Comparison of ENCODE assay signal across 21 cellular contexts in the genomic region with DNA sequence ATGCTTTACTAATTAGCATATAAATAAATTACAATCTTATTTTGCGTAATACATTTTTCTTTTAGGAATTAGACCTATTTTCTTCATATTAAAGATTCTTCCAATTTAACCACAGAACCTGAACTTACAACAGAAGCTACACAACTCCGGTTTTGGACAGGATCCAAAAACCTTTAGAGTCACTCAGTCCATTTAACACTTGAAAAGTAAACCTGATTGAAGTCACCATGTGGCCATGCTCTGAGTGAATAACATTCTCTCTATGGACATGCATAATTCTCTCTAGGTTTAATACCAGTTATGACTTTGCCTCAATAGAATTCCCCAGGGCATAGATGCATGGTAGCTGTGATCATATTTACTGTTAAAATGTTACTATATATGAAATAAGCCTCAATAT.
"Had no signal": no experiment of that assay in that cellular context is flagged by ENCODE, and none has a peak within 500 bp of the region (broad histone marks: within the 10 kb centered on the region; RNA-seq: fewer than 3 reads in every experiment).

No MANE protein-coding gene starts in this region.

- H3K27me3 ChIP-seq: esophagus muscularis mucosa, hepatocyte, ovary, thyroid gland had no signal

- H3K4me1 ChIP-seq: esophagus muscularis mucosa, thyroid gland had no signal

- H3K36me3 ChIP-seq: esophagus muscularis mucosa, ovary, thyroid gland had no signal

- DNase-seq: activated CD4-positive, alpha-beta T cell treated with anti-CD3 and anti-CD28 coated beads, Interleukin-2, amount 10 ng/mL, durations not matched to agents 7 days and 5 days; activated CD4-positive, CD25-positive, alpha-beta regulatory T cell; activated CD8-positive, alpha-beta memory T cell treated with anti-CD3 and anti-CD28 coated beads, Interleukin-2, amount 50 U/mL, for 48 hours; activated gamma-delta T cell treated with Interleukin-2 at 50 U/mL for 16 hours; activated T-cell treated with anti-CD3 and anti-CD28 coated beads, Interleukin-2, amount 50 U/mL, for 72 hours; amniotic stem cell; central memory CD4-positive, alpha-beta T cell; effector CD4-positive, alpha-beta T cell; islet precursor cell; naive B cell; ovary; stimulated activated CD4-positive, alpha-beta T cell treated with anti-CD3 and anti-CD28 coated beads, Interleukin-12 subunit alpha, Interleukin-12 subunit beta, amount 100 ng/mL, for 4 hours; stimulated activated CD4-positive, alpha-beta T cell treated with anti-CD3 and anti-CD28 coated beads, Interleukin-2, amount 100 ng/mL, for 24 hours; thyroid gland had no signal

- H3K4me3 Mint-ChIP-seq: activated CD4-positive, alpha-beta T cell treated with anti-CD3 and anti-CD28 coated beads, Interleukin-2, amount 10 ng/mL, durations not matched to agents 7 days and 5 days; activated naive CD8-positive, alpha-beta T cell; activated T-cell treated with anti-CD3 and anti-CD28 coated beads, Interleukin-2, amount 50 U/mL, for 72 hours; brain; naive B cell; stimulated activated memory B cell treated with anti-CD40 and anti-IgM and Interleukin-4, amounts not matched to agents 10 μg/mL and 1 μg/mL and 100 μg/mL, for 72 hours had no signal

- H3K36me3 Mint-ChIP-seq: activated naive CD8-positive, alpha-beta T cell; brain; naive B cell; stimulated activated memory B cell treated with anti-CD40 and anti-IgM and Interleukin-4, amounts not matched to agents 10 μg/mL and 1 μg/mL and 100 μg/mL, for 72 hours had no signal

- ATAC-seq: activated T-cell treated with anti-CD3 and anti-CD28 coated beads, Interleukin-2, amount 50 U/mL, for 72 hours; left lobe of liver; stimulated activated memory B cell treated with anti-CD40 and anti-IgM and Interleukin-4, amounts not matched to agents 10 μg/mL and 1 μg/mL and 100 μg/mL, for 72 hours had no signal

- H3K4me1 Mint-ChIP-seq: activated CD4-positive, alpha-beta T cell treated with anti-CD3 and anti-CD28 coated beads, Interleukin-2, amount 10 ng/mL, durations not matched to agents 7 days and 5 days; naive B cell; stimulated activated memory B cell treated with anti-CD40 and anti-IgM and Interleukin-4, amounts not matched to agents 10 μg/mL and 1 μg/mL and 100 μg/mL, for 72 hours had no signal

- H3K4me3 ChIP-seq: coronary artery, esophagus muscularis mucosa, hepatocyte, ovary, thyroid gland had no signal

- H3K27ac Mint-ChIP-seq: activated CD4-positive, alpha-beta T cell treated with anti-CD3 and anti-CD28 coated beads, Interleukin-2, amount 10 ng/mL, durations not matched to agents 7 days and 5 days; activated naive CD8-positive, alpha-beta T cell; activated T-cell treated with anti-CD3 and anti-CD28 coated beads, Interleukin-2, amount 50 U/mL, for 72 hours; brain; naive B cell; stimulated activated memory B cell treated with anti-CD40 and anti-IgM and Interleukin-4, amounts not matched to agents 10 μg/mL and 1 μg/mL and 100 μg/mL, for 72 hours had no signal

- H3K9me3 Mint-ChIP-seq: brain; naive B cell; stimulated activated memory B cell treated with anti-CD40 and anti-IgM and Interleukin-4, amounts not matched to agents 10 μg/mL and 1 μg/mL and 100 μg/mL, for 72 hours had no signal

- H3K27me3 Mint-ChIP-seq: activated CD4-positive, alpha-beta T cell treated with anti-CD3 and anti-CD28 coated beads, Interleukin-2, amount 10 ng/mL, durations not matched to agents 7 days and 5 days; activated naive CD8-positive, alpha-beta T cell; brain; naive B cell; stimulated activated memory B cell treated with anti-CD40 and anti-IgM and Interleukin-4, amounts not matched to agents 10 μg/mL and 1 μg/mL and 100 μg/mL, for 72 hours had no signal

- H3K27ac ChIP-seq: coronary artery, esophagus muscularis mucosa, hepatocyte, ovary, thyroid gland had no signal

- H3K9me3 ChIP-seq: esophagus muscularis mucosa, ovary, thyroid gland had no signal
